In genomic region chr7:93551063-93551895, GRCh38 we compare ENCODE assay signal across 8 cellular contexts. TPM values are rescaled to one million over a fixed set of nuclear protein-coding genes. Genes with fewer than 3 reads are reported as not detected.
DNase-seq lines count a peak whose midpoint lies in the region; ATAC-seq, FAIRE-seq and TF ChIP-seq lines count a peak whose summit lies in the region.

No MANE protein-coding gene starts in this region.

- no peaks in the 10 kb centered on the region for H3K9me3 ChIP-seq in Caco-2
- no peaks in the 10 kb centered on the region for H3K9me3 ChIP-seq in MG63

- TF ChIP-seq CTCF in Caco-2 (IDR thresholded peaks at IDR 0.05; ENCODE audit: insufficient read depth in 1 of 2, low read depth in 1 of 2, low read length in 1 of 2, severe bottlenecking in 1 of 2, unreplicated experiment in 1 of 2) = peak; percentile 45 to 70

- H3K27me3 Mint-ChIP-seq in Caco-2 (ENCODE audit: insufficient read depth, unreplicated experiment) = peaks cover 8% of the 10 kb centered on the region

- CTCF ChIA-PET in Caco-2 (lab: Charles Lee) = interaction anchor here (0.7 to 1.9 kb wide), 6 partner anchors 28 to 310 kb away, joined by 3 to 6 read pairs (median 3); no protein-coding TSS in a partner anchor

- POLR2A ChIA-PET in Caco-2 (lab: Charles Lee) = no interaction called here

- H3K36me3 Mint-ChIP-seq in Caco-2 (ENCODE audit: insufficient read depth, unreplicated experiment) = no peaks in the 10 kb centered on the region

- H3K4me3 ChIP-seq in Caco-2 (ENCODE audit: low read depth, low read length) = no peak overlapping the region
- H3K4me3 ChIP-seq in MG63 = no peak overlapping the region

- H3K4me1 ChIP-seq in Caco-2 = no peaks in the 10 kb centered on the region

- peak; percentile 88 for FAIRE-seq in H54 (lab: Jason Lieb, UNC)
- peak; percentile 61 for FAIRE-seq in RCC 7860 (lab: Jason Lieb, UNC)

- H3K27me3 ChIP-seq in Caco-2 (replicated peaks; ENCODE audit: control insufficient read depth, insufficient read depth, low read length) (no peaks in the 10 kb centered on the region), MG63 (no peaks in the 10 kb centered on the region)

- no TSS peak for BruUV-seq in Caco-2 (replicated peaks; lab: Mats Ljungman, UMichigan)

- H3K9me3 Mint-ChIP-seq in Caco-2 (ENCODE audit: unreplicated experiment) = no peaks in the 10 kb centered on the region

- ATAC-seq in GM19328 (IDR thresholded peaks at IDR 0.05; ENCODE audit: unreplicated experiment) = no peak

- DNase-seq in Caco-2 (peak in 1 of 2 experiments; percentile 36), H54 (ENCODE audit: insufficient read length, low spot score) (no peak), RCC 7860 (ENCODE audit: low spot score) (peak; percentile 17), foreskin melanocyte (peak; percentile 45), MG63 (no peak), NCI-H345 treated with DMSO at 0.1 percent for 48 hours (lab: John Stamatoyannopoulos, UW; ENCODE audit: unreplicated experiment) (no peak)
- no peak for DNase-seq in effector CD4-positive, alpha-beta T cell

- intact Hi-C loops in Caco-2 (cut with micrococcal nuclease; ENCODE audit: unreplicated experiment) = loop anchor here (1.0 to 5.0 kb wide), 5 partner anchors 90 to 459 kb away; no protein-coding TSS in a partner anchor

- no peak overlapping the region for H3K4me3 Mint-ChIP-seq in Caco-2 (ENCODE audit: unreplicated experiment)

- TF ChIP-seq POLR2A in H54 (IDR thresholded peaks at IDR 0.05; ENCODE audit: low read depth, low read length) = no peak

- H3K36me3 ChIP-seq in Caco-2 (ENCODE audit: control insufficient read depth, insufficient read depth, low read length) = no peaks in the 10 kb centered on the region
- H3K36me3 ChIP-seq in MG63 = no peaks in the 10 kb centered on the region

- H3K27ac Mint-ChIP-seq in Caco-2 (ENCODE audit: unreplicated experiment) = no peak overlapping the region

- H3K4me1 Mint-ChIP-seq in Caco-2 (ENCODE audit: low read depth, unreplicated experiment) = no peaks in the 10 kb centered on the region

RNA-seq across cellular contexts. Expression of gene CALCR, which starts 23.2 kb away (rescaled TPM):
- 0.30 TPM in 1 of 2 replicates, not detected in the other for total RNA-seq in Caco-2 (2022)
- total RNA-seq in MG63 (2014; rRNA removed; shearing (Covaris generic); ENCODE audit: low replicate concordance) = not detected in 2 replicates

Comparison
In these comparisons a context has a peak if more than half of its experiments do, and no peak if none do; other contexts are left out.
1. DNase-seq: peak in RCC 7860 (single experiment) and foreskin melanocyte (single experiment); none in H54 (single experiment), effector CD4-positive, alpha-beta T cell (single experiment), MG63 (single experiment) and NCI-H345 treated with DMSO at 0.1 percent for 48 hours (single experiment).